19 cellular contexts compared by ENCODE assay signal in genomic region chr5:166062719-166063118, GRCh38.
A peak's percentile ranks its signal among the peaks of the same experiment; 100 is the strongest.
DNase-seq lines count a peak whose midpoint lies in the region; ATAC-seq, FAIRE-seq and TF ChIP-seq lines count a peak whose summit lies in the region.
"Had no signal": no experiment of that assay in that cellular context is flagged by ENCODE, and none has a peak within 500 bp of the region (broad histone marks: within the 10 kb centered on the region; RNA-seq: fewer than 3 reads in every experiment).

No MANE protein-coding gene starts in this region.

- no peaks in the 10 kb centered on the region for H3K9me3 ChIP-seq in small intestine (ENCODE audit: control insufficient read depth, low read depth)
- H3K9me3 ChIP-seq: Caco-2, HAP-1 had no signal

- no peaks in the 10 kb centered on the region for H3K27me3 ChIP-seq in small intestine (ENCODE audit: control insufficient read depth in 2 of 2, insufficient read depth in 2 of 2, low read length in 2 of 2)

- TF ChIP-seq CTCF in 22Rv1 (IDR thresholded peaks at IDR 0.05) (no peak), LNCaP clone FGC (IDR thresholded peaks at IDR 0.05; ENCODE audit: control insufficient read depth, extremely low read depth, insufficient read depth) (no peak)

- intact Hi-C loops in left colon (cut with DNase I, micrococcal nuclease): no loop called here

- DNase-seq in LNCaP clone FGC (ENCODE audit: low read depth): peak; percentile 62
- no peak for DNase-seq in left colon
- peak; percentile 77 for DNase-seq in small intestine
- DNase-seq in NCI-H146 (lab: John Stamatoyannopoulos, UW): no peak
- DNase-seq: 8988T; C1 segment of cervical spinal cord; Caco-2; CD4-positive, alpha-beta T cell; KBM-7 had no signal

- H3K27ac ChIP-seq in 22Rv1 (peak overlapping the region; percentile 45), small intestine (ENCODE audit: low read depth in 1 of 2, low read length in 1 of 2) (no peak overlapping the region)

- peak; percentile 60 for ATAC-seq in left colon
- no peak for ATAC-seq in HG02938 (IDR thresholded peaks at IDR 0.05; ENCODE audit: unreplicated experiment)
- no peak for ATAC-seq in HG03175 (IDR thresholded peaks at IDR 0.05; ENCODE audit: unreplicated experiment)

- no peaks in the 10 kb centered on the region for H3K4me1 ChIP-seq in small intestine (ENCODE audit: control insufficient read depth in 2 of 2, insufficient read depth in 1 of 2, low read depth in 1 of 2, low read length in 1 of 2)
- H3K4me1 ChIP-seq: Caco-2, HAP-1 had no signal

- H3K36me3 ChIP-seq in small intestine (ENCODE audit: control insufficient read depth in 2 of 2, insufficient read depth in 2 of 2, low read length in 2 of 2): no peaks in the 10 kb centered on the region
- H3K36me3 ChIP-seq: HAP-1 had no signal

- no peak for FAIRE-seq in small intestine (lab: Jason Lieb, UNC)
- FAIRE-seq: D721Med, G401.6, GM12891, GM19239, H1, HTR-8/SVneo had no signal

- H3K4me3 ChIP-seq in LNCaP clone FGC (ENCODE audit: low read depth, low read length) (no peak overlapping the region), small intestine (ENCODE audit: low read depth in 1 of 2, low read length in 2 of 2) (no peak overlapping the region)
- H3K4me3 ChIP-seq: HAP-1 had no signal

Comparison
In these comparisons a context has a peak if more than half of its experiments do, and no peak if none do; other contexts are left out.
1. DNase-seq: peak in LNCaP clone FGC (single experiment) and small intestine (single experiment); none in left colon (0 of 2) and NCI-H146 (single experiment).